Comparison of ENCODE assay signal across 8 cellular contexts in genomic region chr12:2958432-2959193, GRCh38. TPM values are rescaled to one million over a fixed set of nuclear protein-coding genes. Genes with fewer than 3 reads are reported as not detected.
A peak's percentile ranks its signal among the peaks of the same experiment; 100 is the strongest.
DNase-seq lines count a peak whose midpoint lies in the region; ATAC-seq and TF ChIP-seq lines count a peak whose summit lies in the region.

No MANE protein-coding gene starts in this region.

- H2AFZ ChIP-seq in H9 (ENCODE audit: low read length) (peak overlapping the region; percentile 0), OCI-LY7 (ENCODE audit: low read length) (no peak overlapping the region)

- H2BK15ac ChIP-seq in H9 (ENCODE audit: low read depth, low read length) = no peak overlapping the region

- no peak overlapping the region for H2BK5ac ChIP-seq in H9 (ENCODE audit: insufficient read length, low read length)

- H2BK12ac ChIP-seq in H9 (ENCODE audit: insufficient read length, low read depth, low read length) = no peak overlapping the region

- CTCF ChIA-PET in OCI-LY7 (lab: Charles Lee; ENCODE audit: unreplicated experiment) = no interaction called here

- H3K14ac ChIP-seq in H9 (ENCODE audit: insufficient read depth, low read length) = no peak overlapping the region; the same call in 1 of the 2 replicates

- no peak for DNase-seq in CD4-positive, CD25-positive, alpha-beta regulatory T cell
- DNase-seq in H9 = peak; percentile 74
- no peak for DNase-seq in OCI-LY7 (ENCODE audit: low spot score)
- DNase-seq in choroid plexus epithelial cell (ENCODE audit: low read depth) = peak; percentile 33
- no peak for DNase-seq in lower leg skin (ENCODE audit: low spot score in 2 of 2)
- DNase-seq in tibial nerve (ENCODE audit: low spot score in 2 of 2) = no peak
- no peak for DNase-seq in iPS-NIHi7 (ENCODE audit: extremely low spot score)

- peaks cover 18% of the 10 kb centered on the region; the same call in 1 of the 2 replicates for H3K79me2 ChIP-seq in H9 (ENCODE audit: insufficient read depth, low read length)
- no peaks in the 10 kb centered on the region for H3K79me2 ChIP-seq in OCI-LY7 (ENCODE audit: insufficient read depth, low read depth, low read length)

- no peak overlapping the region for H3K18ac ChIP-seq in H9 (ENCODE audit: insufficient read length, low read depth, low read length)

- no peaks in the 10 kb centered on the region for H3K9me3 Mint-ChIP-seq in CD4-positive, CD25-positive, alpha-beta regulatory T cell
- H3K9me3 Mint-ChIP-seq in H9 = no peaks in the 10 kb centered on the region; a peak in 1 of 5 replicates

- peak overlapping the region; percentile 48 for H3K9ac ChIP-seq in H9 (ENCODE audit: extremely low read depth, insufficient read length, low read length)

- H3K9me2 ChIP-seq in OCI-LY7 (ENCODE audit: insufficient read depth, low read length) = no peaks in the 10 kb centered on the region

- peaks cover 51% of the 10 kb centered on the region for H3K27me3 Mint-ChIP-seq in CD4-positive, CD25-positive, alpha-beta regulatory T cell
- peaks cover 6% of the 10 kb centered on the region for H3K27me3 Mint-ChIP-seq in H9 (ENCODE audit: low read depth)

- no peak overlapping the region for H4K5ac ChIP-seq in H9 (ENCODE audit: insufficient read length, low read depth, low read length)

- H4K8ac ChIP-seq in H9 (replicated peaks; ENCODE audit: insufficient read length, low read depth, low read length) = no peak overlapping the region

- no peak for TF ChIP-seq POLR2A in lower leg skin (IDR thresholded peaks at IDR 0.05)
- TF ChIP-seq POLR2A in tibial nerve (IDR thresholded peaks at IDR 0.05) = no peak

- POLR2A ChIA-PET in OCI-LY7 (lab: Charles Lee) = no interaction called here

- H3K23ac ChIP-seq in H9 (ENCODE audit: insufficient read length, low read depth, low read length) = no peak overlapping the region

- peaks cover 0 to 16% (median 8%) of the 10 kb centered on the region in 4 donors for H3K4me1 Mint-ChIP-seq in CD4-positive, CD25-positive, alpha-beta regulatory T cell
- peaks cover 41 to 42% of the 10 kb centered on the region in 2 experiments for H3K4me1 Mint-ChIP-seq in H9

- H3T11ph ChIP-seq in H9 (ENCODE audit: low read length) = no peak overlapping the region

- no peak overlapping the region for H2BK20ac ChIP-seq in H9 (ENCODE audit: low read depth, low read length, poor library complexity, severe bottlenecking)

- H3K27me3 ChIP-seq in CD4-positive, CD25-positive, alpha-beta regulatory T cell (ENCODE audit: control insufficient read depth, insufficient read depth, low read length) = peaks cover 26% of the 10 kb centered on the region
- H3K27me3 ChIP-seq in H9 (ENCODE audit: insufficient read depth, low read length) = no peaks in the 10 kb centered on the region
- H3K27me3 ChIP-seq in tibial nerve = peaks cover 0 to 3% of the 10 kb centered on the region in 2 donors

- H3K27ac ChIP-seq in CD4-positive, CD25-positive, alpha-beta regulatory T cell (ENCODE audit: insufficient read depth, low read length, poor library complexity, severe bottlenecking) = no peak overlapping the region
- peak overlapping the region; percentile 19 for H3K27ac ChIP-seq in H9 (ENCODE audit: insufficient read length, low read depth, low read length)
- H3K27ac ChIP-seq in OCI-LY7 (ENCODE audit: low read depth, low read length, poor library complexity, severe bottlenecking) = no peak overlapping the region
- H3K27ac ChIP-seq in tibial nerve = peak overlapping the region; percentile 58 to 89 (median 76)

- no peaks in the 10 kb centered on the region for H3K9me3 ChIP-seq in CD4-positive, CD25-positive, alpha-beta regulatory T cell (ENCODE audit: control insufficient read depth in 2 of 2, low read length in 2 of 2)
- H3K9me3 ChIP-seq in H9 (ENCODE audit: control insufficient read depth, low read depth, low read length) = no peaks in the 10 kb centered on the region
- H3K9me3 ChIP-seq in OCI-LY7 (ENCODE audit: low read length) = no peaks in the 10 kb centered on the region
- H3K9me3 ChIP-seq in tibial nerve = no peaks in the 10 kb centered on the region

- peak overlapping the region; percentile 80 for H3K4me2 ChIP-seq in H9 (ENCODE audit: insufficient read depth, insufficient read length, low read length)
- H3K4me2 ChIP-seq in OCI-LY7 (ENCODE audit: low read length) = peak overlapping the region; percentile 23; the same call in 1 of the 2 replicates

- no TSS peak for BruUV-seq in OCI-LY7 (replicated peaks; lab: Mats Ljungman, UMichigan)

- no CpG with 5 or more reads among the region's 48 CpGs for WGBS in H9 (ENCODE audit: extremely low coverage, insufficient read length, low lambda C conversion rate)
- 0 to 2% methylated on average over 18 to 21 of the region's 48 CpGs for WGBS in lower leg skin, 2 donors
- WGBS in tibial nerve, 2 donors = 3 to 4% methylated on average over 16 to 19 of the region's 48 CpGs

- peaks cover 13% of the 10 kb centered on the region for H3K4me1 ChIP-seq in CD4-positive, CD25-positive, alpha-beta regulatory T cell (ENCODE audit: control insufficient read depth, insufficient read depth, low read length, poor library complexity, severe bottlenecking)
- H3K4me1 ChIP-seq in H9 (ENCODE audit: insufficient read depth, low read length) = no peaks in the 10 kb centered on the region; the same call in 1 of the 2 replicates
- H3K4me1 ChIP-seq in OCI-LY7 (ENCODE audit: insufficient read depth, low read length, poor library complexity, severe bottlenecking) = no peaks in the 10 kb centered on the region
- H3K4me1 ChIP-seq in tibial nerve = peaks cover 0 to 34% (median 7%) of the 10 kb centered on the region in 4 donors

- H3K4me3 Mint-ChIP-seq in CD4-positive, CD25-positive, alpha-beta regulatory T cell = peak overlapping the region in 3 of 4 donors; percentile 67 to 77 (median 71)
- peak overlapping the region; percentile 83 to 96 for H3K4me3 Mint-ChIP-seq in H9

- no peak overlapping the region for H3K56ac ChIP-seq in H9 (ENCODE audit: insufficient read length, low read depth, low read length)

- peaks cover 3% of the 10 kb centered on the region for H4K20me1 ChIP-seq in H9 (ENCODE audit: control insufficient read depth, insufficient read depth, insufficient read length)
- no peaks in the 10 kb centered on the region for H4K20me1 ChIP-seq in OCI-LY7 (ENCODE audit: insufficient read depth, low read length)

- no peaks in the 10 kb centered on the region for H3K36me3 Mint-ChIP-seq in CD4-positive, CD25-positive, alpha-beta regulatory T cell
- peaks cover 0 to 11% (median 4%) of the 10 kb centered on the region in 3 experiments; a peak in 4 of 7 replicates for H3K36me3 Mint-ChIP-seq in H9 (ENCODE audit: insufficient read depth in 1 of 3, low read depth in 3 of 3)

- no peak overlapping the region for H2BK120ac ChIP-seq in H9 (ENCODE audit: low read depth, low read length, poor library complexity, severe bottlenecking)

- ATAC-seq in CD4-positive, CD25-positive, alpha-beta regulatory T cell (ENCODE audit: low read depth in 2 of 2) = no peak
- ATAC-seq in HG03280 (IDR thresholded peaks at IDR 0.05; ENCODE audit: unreplicated experiment) = no peak

- intact Hi-C loops in OCI-LY7 (cut with micrococcal nuclease; ENCODE audit: unreplicated experiment) (no loop called here), lower leg skin (cut with DNase I; ENCODE audit: low total_unique reads) (no loop called here)

- H3K27ac Mint-ChIP-seq in CD4-positive, CD25-positive, alpha-beta regulatory T cell = no peak overlapping the region
- H3K27ac Mint-ChIP-seq in H9 = peak overlapping the region; percentile 68 to 97 (median 86)

- H3K23me2 ChIP-seq in H9 (ENCODE audit: insufficient read length, low read depth, low read length, poor library complexity, severe bottlenecking) = peaks cover 22% of the 10 kb centered on the region

- TF ChIP-seq CTCF in H9 (conservative IDR thresholded peaks at IDR 0.05) = no peak; the same call in 2 of the 3 replicates
- TF ChIP-seq CTCF in OCI-LY7 (conservative IDR thresholded peaks at IDR 0.05; ENCODE audit: low read length) = no peak
- TF ChIP-seq CTCF in choroid plexus epithelial cell (conservative IDR thresholded peaks at IDR 0.05; ENCODE audit: low read depth, low read length) = no peak
- TF ChIP-seq CTCF in lower leg skin (IDR thresholded peaks at IDR 0.05) = no peak
- no peak for TF ChIP-seq CTCF in tibial nerve (IDR thresholded peaks at IDR 0.05)

- H2AK5ac ChIP-seq in H9 (ENCODE audit: insufficient read length, low read length) = no peak overlapping the region

- no peaks in the 10 kb centered on the region for H3K79me1 ChIP-seq in H9 (ENCODE audit: insufficient read depth, low read depth, low read length, poor library complexity, severe bottlenecking)

- no peak overlapping the region for H4K91ac ChIP-seq in H9 (ENCODE audit: insufficient read length, low read depth, low read length)

- TF ChIP-seq EP300 in tibial nerve (IDR thresholded peaks at IDR 0.05) = no peak

- no peak overlapping the region for H3K4me3 ChIP-seq in CD4-positive, CD25-positive, alpha-beta regulatory T cell (ENCODE audit: low read depth, low read length)
- H3K4me3 ChIP-seq in OCI-LY7 (ENCODE audit: low read depth, low read length, poor library complexity, severe bottlenecking) (no peak overlapping the region), choroid plexus epithelial cell (ENCODE audit: low read depth, low read length) (peak overlapping the region; percentile 68), lower leg skin (ENCODE audit: low read depth, poor library complexity, severe bottlenecking) (peak overlapping the region; percentile 39), tibial nerve (peak overlapping the region; percentile 48 to 70 (median 60))

- H3K4ac ChIP-seq in H9 (ENCODE audit: low read depth, low read length) = no peak overlapping the region

- H3K36me3 ChIP-seq in CD4-positive, CD25-positive, alpha-beta regulatory T cell (ENCODE audit: control insufficient read depth, insufficient read depth, low read length) = no peaks in the 10 kb centered on the region
- H3K36me3 ChIP-seq in OCI-LY7 (ENCODE audit: insufficient read depth, low read length) (no peaks in the 10 kb centered on the region), tibial nerve (no peaks in the 10 kb centered on the region)

RNA-seq across cellular contexts. Expression of gene TEAD4, which starts 0.6 kb away (rescaled TPM):
- total RNA-seq in CD4-positive, CD25-positive, alpha-beta regulatory T cell = not detected
- polyA plus RNA-seq in CD4-positive, CD25-positive, alpha-beta regulatory T cell = not detected
- 127 and 133 TPM in 2 replicates for total RNA-seq in H9 (2021)
- not detected in 2 replicates for total RNA-seq in OCI-LY7 (2014; rRNA removed; shearing (Covaris generic))
- total RNA-seq in OCI-LY7 (2022) = not detected in 2 replicates
- 10 to 100 TPM; 14.8 to 34.3 (median 23.4) TPM for total RNA-seq in lower leg skin
- total RNA-seq in tibial nerve = 10 to 100 TPM; 17.2 to 34.2 (median 23.5) TPM

Comparison
In these comparisons a context has a peak if more than half of its experiments do, and no peak if none do; other contexts are left out.
1. DNase-seq: peak in H9 (single experiment) and choroid plexus epithelial cell (single experiment); none in CD4-positive, CD25-positive, alpha-beta regulatory T cell (0 of 3), OCI-LY7 (single experiment), lower leg skin (0 of 2), tibial nerve (0 of 2) and iPS-NIHi7 (single experiment).
2. H3K27ac ChIP-seq: peak in H9 (single experiment) and tibial nerve (4 of 4); none in CD4-positive, CD25-positive, alpha-beta regulatory T cell (single experiment) and OCI-LY7 (single experiment).
3. H3K4me3 ChIP-seq: peak in choroid plexus epithelial cell (single experiment), lower leg skin (single experiment) and tibial nerve (4 of 4); none in CD4-positive, CD25-positive, alpha-beta regulatory T cell (single experiment) and OCI-LY7 (single experiment).
4. H3K27ac Mint-ChIP-seq: peak in H9 (3 of 3); none in CD4-positive, CD25-positive, alpha-beta regulatory T cell (0 of 3).
5. RNA of gene TEAD4, which starts 0.6 kb away (total RNA-seq): 127 to 133 TPM in H9, 17.2 to 34.2 TPM in tibial nerve and 14.8 to 34.3 TPM in lower leg skin; not detected in CD4-positive, CD25-positive, alpha-beta regulatory T cell (single experiment) and not detected in OCI-LY7; every median in the first group is over 10 times any median in the second.